In the genomic region with DNA sequence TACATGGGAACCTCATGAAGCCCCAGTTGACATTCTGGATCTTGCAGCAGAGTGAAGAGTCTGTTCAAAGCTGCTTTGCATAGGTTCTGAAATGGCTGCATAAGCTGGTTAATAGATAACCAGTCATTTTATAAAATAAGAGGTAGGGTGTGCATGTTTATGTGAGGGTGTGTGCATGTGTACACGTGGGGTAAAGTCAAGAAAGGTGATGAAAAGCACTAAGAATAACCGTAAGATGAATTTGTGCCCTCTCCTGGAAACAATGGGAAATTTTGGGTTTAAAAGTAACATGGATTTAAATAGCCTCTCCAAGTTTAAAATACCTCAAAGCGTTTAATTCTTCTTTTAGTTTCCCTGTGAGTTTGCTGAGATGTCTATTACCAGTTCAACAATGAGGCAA, we compare ENCODE assay signal across 31 cellular contexts. TPM values are rescaled to one million over a fixed set of nuclear protein-coding genes. Genes with fewer than 3 reads are reported as not detected.
DNase-seq lines count a peak whose midpoint lies in the region; ATAC-seq and TF ChIP-seq lines count a peak whose summit lies in the region.
"Had no signal": no experiment of that assay in that cellular context is flagged by ENCODE, and none has a peak within 500 bp of the region (broad histone marks: within the 10 kb centered on the region; RNA-seq: fewer than 3 reads in every experiment).

No MANE protein-coding gene starts in this region.

- no peaks in the 10 kb centered on the region for H3K36me3 Mint-ChIP-seq in MCF 10A (ENCODE audit: insufficient read depth, unreplicated experiment)
- H3K36me3 Mint-ChIP-seq: activated naive CD8-positive, alpha-beta T cell treated with anti-CD3 and anti-CD28 coated beads for 36 hours; CD8-positive, alpha-beta T cell had no signal

- peak in 1 of 4 donors; percentile 13 for ATAC-seq in right lobe of liver
- ATAC-seq: CD8-positive, alpha-beta T cell; gastroesophageal sphincter; pancreas had no signal

- intact Hi-C loops in esophagus muscularis mucosa (cut with DNase I) (no loop called here), right lobe of liver (cut with DNase I) (loop anchor here in 1 of 2 donors (10.0 kb wide), 1 partner anchor 54 kb away; no protein-coding TSS in a partner anchor), MCF 10A (cut with micrococcal nuclease) (loop anchor here (1.0 kb wide), 1 partner anchor 102 kb away; no protein-coding TSS in a partner anchor)

- no peak overlapping the region for H3K27ac Mint-ChIP-seq in MCF 10A (ENCODE audit: low read depth, unreplicated experiment)
- H3K27ac Mint-ChIP-seq: activated naive CD8-positive, alpha-beta T cell treated with anti-CD3 and anti-CD28 coated beads for 36 hours; CD8-positive, alpha-beta T cell had no signal

- no peaks in the 10 kb centered on the region for H4K20me1 ChIP-seq in Karpas-422 (ENCODE audit: insufficient read depth, low read depth, low read length)

- CTCF ChIA-PET in MCF 10A (lab: Yijun Ruan, JAX): interaction anchor here (0.5 to 4.0 kb wide), 15 partner anchors 10 to 117 kb away, joined by 3 to 38 read pairs (median 4); no protein-coding TSS in a partner anchor

- H3K79me2 ChIP-seq in Karpas-422 (ENCODE audit: low read length): no peaks in the 10 kb centered on the region

- H3K9me2 ChIP-seq in Karpas-422 (replicated peaks; ENCODE audit: insufficient read depth, low read length): no peaks in the 10 kb centered on the region

- H2AFZ ChIP-seq in Karpas-422 (ENCODE audit: low read length): no peak overlapping the region

- TF ChIP-seq POLR2A in esophagus muscularis mucosa (IDR thresholded peaks at IDR 0.05; ENCODE audit: low read depth) (no peak), right lobe of liver (IDR thresholded peaks at IDR 0.05) (no peak)

- DNase-seq in AG09309 (ENCODE audit: low read depth) (no peak), HT-29 (ENCODE audit: low spot score) (peak; percentile 7), esophagus muscularis mucosa (ENCODE audit: extremely low spot score) (peak; percentile 68), right lobe of liver (no peak), MCF 10A (ENCODE audit: unreplicated experiment) (no peak), Karpas-422 (no peak)
- no peak for DNase-seq in activated CD4-positive, alpha-beta T cell treated with anti-CD3 and anti-CD28 coated beads, Interleukin-2, amount 50 U/mL, for 4 hours
- no peak for DNase-seq in activated T-cell treated with anti-CD3 and anti-CD28 coated beads, Interleukin-2, amount 50 U/mL, for 1 hour
- DNase-seq: activated CD8-positive, alpha-beta memory T cell treated with anti-CD3 and anti-CD28 coated beads for 24 hours; activated effector memory CD4-positive, alpha-beta T cell treated with Interleukin-2 at 50 U/mL for 16 hours; activated T-cell treated with anti-CD3 and anti-CD28 coated beads for 4 hours; anterior cingulate cortex; colonic mucosa; DMS53; effector CD4-positive, alpha-beta T cell; mammary epithelial cell; NCI-H1048; pancreas; retina; SIG-M5; stimulated activated naive CD4-positive, alpha-beta T cell treated with Interleukin-2 at 50 U/mL for 16 hours; T1000 had no signal

- H3K4me1 Mint-ChIP-seq in MCF 10A (ENCODE audit: insufficient read depth, unreplicated experiment): peaks cover 4% of the 10 kb centered on the region
- H3K4me1 Mint-ChIP-seq: activated naive CD8-positive, alpha-beta T cell treated with anti-CD3 and anti-CD28 coated beads for 36 hours had no signal

- no peaks in the 10 kb centered on the region for H3K9me3 Mint-ChIP-seq in MCF 10A (ENCODE audit: unreplicated experiment)
- H3K9me3 Mint-ChIP-seq: activated naive CD8-positive, alpha-beta T cell treated with anti-CD3 and anti-CD28 coated beads for 36 hours; CD8-positive, alpha-beta T cell had no signal

- 59% methylated on average over 3 of the region's 3 CpGs for WGBS in esophagus muscularis mucosa
- 30% methylated on average over 3 of the region's 3 CpGs for WGBS in right lobe of liver (ENCODE audit: insufficient coverage, low coverage, low lambda C conversion rate, missing lambda C conversion rate)

- H3K27me3 Mint-ChIP-seq in MCF 10A (ENCODE audit: insufficient read depth, unreplicated experiment): no peaks in the 10 kb centered on the region

- H3K27ac ChIP-seq in esophagus muscularis mucosa (replicated peaks in 1 of 4) (no peak overlapping the region), right lobe of liver (no peak overlapping the region), Karpas-422 (ENCODE audit: low read length) (no peak overlapping the region)
- H3K27ac ChIP-seq: colonic mucosa, gastroesophageal sphincter, pancreas, suprapubic skin, VCaP had no signal

- H3K9me3 ChIP-seq in esophagus muscularis mucosa: no peaks in the 10 kb centered on the region
- H3K9me3 ChIP-seq in right lobe of liver: no peaks in the 10 kb centered on the region
- no peaks in the 10 kb centered on the region for H3K9me3 ChIP-seq in Karpas-422 (ENCODE audit: low read length)
- H3K9me3 ChIP-seq: BE2C, colonic mucosa, gastroesophageal sphincter, pancreas, suprapubic skin had no signal

- H3K36me3 ChIP-seq in esophagus muscularis mucosa (no peaks in the 10 kb centered on the region), right lobe of liver (no peaks in the 10 kb centered on the region), Karpas-422 (ENCODE audit: insufficient read depth, low read length) (no peaks in the 10 kb centered on the region)
- H3K36me3 ChIP-seq: BE2C, colonic mucosa, gastroesophageal sphincter, pancreas, suprapubic skin had no signal

- H3K4me3 ChIP-seq in AG09309 (ENCODE audit: control insufficient read depth, low read depth, low read length): no peak overlapping the region
- H3K4me3 ChIP-seq in esophagus muscularis mucosa: no peak overlapping the region
- H3K4me3 ChIP-seq in right lobe of liver: no peak overlapping the region
- no peak overlapping the region for H3K4me3 ChIP-seq in Karpas-422 (ENCODE audit: low read length)
- H3K4me3 ChIP-seq: colonic mucosa, gastroesophageal sphincter, pancreas, smooth muscle cell, suprapubic skin had no signal

- BruUV-seq in MCF 10A (replicated peaks; lab: Mats Ljungman, UMichigan): no TSS peak

- H3K4me2 ChIP-seq in Karpas-422 (ENCODE audit: low read depth, low read length, poor library complexity, severe bottlenecking): no peak overlapping the region
- H3K4me2 ChIP-seq: smooth muscle cell had no signal

- TF ChIP-seq EP300 in esophagus muscularis mucosa (IDR thresholded peaks at IDR 0.05): no peak

- no peak overlapping the region for H3K4me3 Mint-ChIP-seq in MCF 10A (ENCODE audit: unreplicated experiment)
- H3K4me3 Mint-ChIP-seq: activated naive CD8-positive, alpha-beta T cell treated with anti-CD3 and anti-CD28 coated beads for 36 hours; CD8-positive, alpha-beta T cell had no signal

- peak; percentile 13 for TF ChIP-seq CTCF in AG09309 (IDR thresholded peaks at IDR 0.05; ENCODE audit: control insufficient read depth, insufficient read depth, low read depth, low read length, missing control alignments)
- TF ChIP-seq CTCF in esophagus muscularis mucosa (IDR thresholded peaks at IDR 0.05): no peak
- TF ChIP-seq CTCF in right lobe of liver (IDR thresholded peaks at IDR 0.05): peak in 3 of 4 donors; percentile 11 to 20 (median 13)
- TF ChIP-seq CTCF in MCF 10A (IDR thresholded peaks at IDR 0.05; ENCODE audit: unreplicated experiment): no peak

- H3K27me3 ChIP-seq in esophagus muscularis mucosa (peaks cover 0 to 8% (median 0%) of the 10 kb centered on the region in 4 donors), right lobe of liver (no peaks in the 10 kb centered on the region), Karpas-422 (ENCODE audit: low read length) (no peaks in the 10 kb centered on the region)
- H3K27me3 ChIP-seq: BE2C, colonic mucosa, pancreas had no signal

- POLR2A ChIA-PET in MCF 10A (lab: Yijun Ruan, JAX): interaction anchor here (0.6 kb wide), 1 partner anchor 32 kb away, joined by 3 read pairs; no protein-coding TSS in a partner anchor

- H3K4me1 ChIP-seq in esophagus muscularis mucosa: no peaks in the 10 kb centered on the region
- peaks cover 0 to 31% (median 6%) of the 10 kb centered on the region in 4 donors for H3K4me1 ChIP-seq in right lobe of liver
- no peaks in the 10 kb centered on the region for H3K4me1 ChIP-seq in Karpas-422 (ENCODE audit: low read length)
- H3K4me1 ChIP-seq: BE2C, colonic mucosa, gastroesophageal sphincter, pancreas, suprapubic skin had no signal

- H3K9ac ChIP-seq in Karpas-422 (ENCODE audit: low read length): no peak overlapping the region

RNA-seq across cellular contexts. Expression of gene PAQR9, which starts 33.0 kb away (rescaled TPM):
- total RNA-seq in HT-29 (2014; rRNA removed; shearing (Covaris generic)): not detected in 2 replicates
- not detected for total RNA-seq in esophagus muscularis mucosa
- total RNA-seq in right lobe of liver: 10 to 100 TPM; 10.2 to 18.6 (median 12.6) TPM
- not detected in 2 replicates for total RNA-seq in MCF 10A (2022)
- not detected in 2 replicates for total RNA-seq in Karpas-422 (2014; rRNA removed; shearing (Covaris generic); ENCODE audit: low replicate concordance)
- total RNA-seq: activated naive CD8-positive, alpha-beta T cell treated with anti-CD3 and anti-CD28 coated beads for 36 hours; bronchial epithelial cell; CD8-positive, alpha-beta T cell; colonic mucosa; gastroesophageal sphincter; mammary epithelial cell; suprapubic skin; ureter had no signal

RNA-seq across cellular contexts. Expression of gene PCOLCE2, which starts 41.6 kb away (rescaled TPM):
- 4.9 and 6.2 TPM in 2 replicates for total RNA-seq in HT-29 (2014; rRNA removed; shearing (Covaris generic))
- total RNA-seq in esophagus muscularis mucosa (10 to 100 TPM; 48.2 to 76.0 (median 54.6) TPM), right lobe of liver (1 to 10 TPM; 1.8 to 9.7 (median 3.8) TPM), MCF 10A (2022) (3.2 and 3.4 TPM in 2 replicates)
- not detected in 2 replicates for total RNA-seq in Karpas-422 (2014; rRNA removed; shearing (Covaris generic); ENCODE audit: low replicate concordance)
- total RNA-seq: CD8-positive, alpha-beta T cell had no signal

Comparison
In these comparisons a context has a peak if more than half of its experiments do, and no peak if none do; other contexts are left out.
1. DNase-seq: peak in HT-29 (single experiment) and esophagus muscularis mucosa (single experiment); none in AG09309 (single experiment), right lobe of liver (0 of 3), MCF 10A (single experiment), activated CD4-positive, alpha-beta T cell treated with anti-CD3 and anti-CD28 coated beads, Interleukin-2, amount 50 U/mL, for 4 hours (0 of 2), Karpas-422 (single experiment) and activated T-cell treated with anti-CD3 and anti-CD28 coated beads, Interleukin-2, amount 50 U/mL, for 1 hour (single experiment).
2. CTCF ChIP-seq: peak in AG09309 (single experiment) and right lobe of liver (3 of 4); none in esophagus muscularis mucosa (0 of 3) and MCF 10A (single experiment).
3. RNA of gene PAQR9, which starts 33.0 kb away (total RNA-seq): 10.2 to 18.6 TPM in right lobe of liver; not detected in HT-29, not detected in esophagus muscularis mucosa, not detected in MCF 10A and not detected in Karpas-422; every median in the first group is over 10 times any median in the second.